Comparison of ENCODE assay signal across 8 cellular contexts in genomic region chr10:104329754-104330153, GRCh38. TPM values are rescaled to one million over a fixed set of nuclear protein-coding genes. Genes with fewer than 3 reads are reported as not detected.
A peak's percentile ranks its signal among the peaks of the same experiment; 100 is the strongest.
DNase-seq lines count a peak whose midpoint lies in the region; FAIRE-seq and TF ChIP-seq lines count a peak whose summit lies in the region.

No MANE protein-coding gene starts in this region.

- no peaks in the 10 kb centered on the region for H3K36me3 ChIP-seq in CD4-positive, alpha-beta memory T cell (ENCODE audit: insufficient read depth, low read length)
- H3K36me3 ChIP-seq in Peyer's patch: no peaks in the 10 kb centered on the region
- peaks cover 0 to 2% of the 10 kb centered on the region in 2 experiments for H3K36me3 ChIP-seq in endothelial cell of umbilical vein (ENCODE audit: control insufficient read depth in 2 of 2, extremely low read depth in 1 of 2, insufficient read depth in 2 of 2, low read length in 2 of 2)

- H3K4me1 ChIP-seq in CD4-positive, alpha-beta memory T cell (ENCODE audit: insufficient read depth, low read length): peaks cover 100% of the 10 kb centered on the region
- peaks cover 11 to 93% (median 26%) of the 10 kb centered on the region in 4 donors for H3K4me1 ChIP-seq in Peyer's patch
- H3K4me1 ChIP-seq in endothelial cell of umbilical vein (ENCODE audit: control insufficient read depth, extremely low read depth, insufficient read depth, low read length): peaks cover 88% of the 10 kb centered on the region

- no peak overlapping the region for H2AFZ ChIP-seq in endothelial cell of umbilical vein (ENCODE audit: low read depth, low read length)

- H4K20me1 ChIP-seq in endothelial cell of umbilical vein (replicated peaks; ENCODE audit: control insufficient read depth, extremely low read depth, insufficient read depth, low read length): no peaks in the 10 kb centered on the region

- BruUV-seq in endothelial cell of umbilical vein (replicated peaks; lab: Mats Ljungman, UMichigan) (TSS peak; percentile 33), Calu3 (replicated peaks; lab: Mats Ljungman, UMichigan) (no TSS peak)

- dilution Hi-C loops in endothelial cell of umbilical vein (cut with MboI; ENCODE audit: extremely low pct_ligation_motif_present, low sequenced_read_pairs): no loop called here

- peaks cover 88% of the 10 kb centered on the region for H3K79me2 ChIP-seq in endothelial cell of umbilical vein (ENCODE audit: control insufficient read depth, insufficient read depth, low read length)

- intact Hi-C loops in CD4-positive, alpha-beta memory T cell (cut with micrococcal nuclease): loop anchor here (1.0 to 10.0 kb wide), 4 partner anchors 9 to 415 kb away; partner anchors contain the start of genes ITPRIP and STN1
- intact Hi-C loops in endothelial cell of umbilical vein (cut with micrococcal nuclease): loop anchor here (2.0 to 10.0 kb wide), 3 partner anchors 13 to 425 kb away; no protein-coding TSS in a partner anchor
- intact Hi-C loops in Calu3 (cut with micrococcal nuclease; ENCODE audit: unreplicated experiment): no loop called here

- H3K9me3 ChIP-seq in CD4-positive, alpha-beta memory T cell (ENCODE audit: control insufficient read depth in 1 of 2, low read length in 2 of 2): no peaks in the 10 kb centered on the region
- H3K9me3 ChIP-seq in Peyer's patch (no peaks in the 10 kb centered on the region), endothelial cell of umbilical vein (replicated peaks; ENCODE audit: control insufficient read depth, insufficient read depth, low read length) (no peaks in the 10 kb centered on the region)

- peak overlapping the region in 7 of 8 donors; percentile 75 to 90 (median 80) for H3K4me3 Mint-ChIP-seq in CD4-positive, alpha-beta memory T cell
- H3K4me3 Mint-ChIP-seq in osteocyte (ENCODE audit: unreplicated experiment): no peak overlapping the region
- H3K4me3 Mint-ChIP-seq in Calu3 (ENCODE audit: low read depth, unreplicated experiment): no peak overlapping the region

- peak overlapping the region; percentile 71 for H3K4me2 ChIP-seq in endothelial cell of umbilical vein (ENCODE audit: insufficient read depth, low read length)

- no peaks in the 10 kb centered on the region for H3K27me3 ChIP-seq in CD4-positive, alpha-beta memory T cell (ENCODE audit: insufficient read depth, low read length)
- no peaks in the 10 kb centered on the region for H3K27me3 ChIP-seq in Peyer's patch
- no peaks in the 10 kb centered on the region for H3K27me3 ChIP-seq in endothelial cell of umbilical vein (ENCODE audit: control insufficient read depth in 2 of 2, insufficient read depth in 2 of 2, low read length in 2 of 2)

- POLR2A ChIA-PET in CD4-positive, alpha-beta memory T cell (lab: Charles Lee; ENCODE audit: partially characterized antibody): interaction anchor here (0.8 to 11.4 kb wide), 4 partner anchors 8 to 24 kb away, joined by 4 to 179 read pairs (median 24); partner anchors contain the start of genes CFAP58 and ITPRIP
- POLR2A ChIA-PET in endothelial cell of umbilical vein (lab: Charles Lee): interaction anchor here (0.8 to 1.5 kb wide), 2 partner anchors 8 to 10 kb away, joined by 3 to 10 read pairs; partner anchors contain the start of gene ITPRIP

- peak overlapping the region; percentile 89 to 98 (median 96) for H3K27ac Mint-ChIP-seq in CD4-positive, alpha-beta memory T cell
- H3K27ac Mint-ChIP-seq in osteocyte (ENCODE audit: unreplicated experiment) (peak overlapping the region; percentile 95), Calu3 (ENCODE audit: unreplicated experiment) (no peak overlapping the region)

- peak overlapping the region in 1 of 2 donors; percentile 11 for H3K4me3 ChIP-seq in CD4-positive, alpha-beta memory T cell (ENCODE audit: low read length in 2 of 2)
- H3K4me3 ChIP-seq in Peyer's patch (no peak overlapping the region), endothelial cell of umbilical vein (replicated peaks in 1 of 3; ENCODE audit: insufficient read depth in 1 of 3, low read depth in 1 of 3, low read length in 3 of 3) (no peak overlapping the region)

- no peak for FAIRE-seq in endothelial cell of umbilical vein (lab: Jason Lieb, UNC)

- CTCF ChIA-PET in CD4-positive, alpha-beta memory T cell (lab: Charles Lee; ENCODE audit: partially characterized antibody): interaction anchor here (0.8 to 5.4 kb wide), 6 partner anchors 9 to 55 kb away, joined by 3 to 38 read pairs (median 12); partner anchors contain the start of genes CFAP58 and ITPRIP
- CTCF ChIA-PET in endothelial cell of umbilical vein (lab: Charles Lee) (interaction anchor here (0.9 to 3.9 kb wide), 6 partner anchors 8 to 38 kb away, joined by 3 to 33 read pairs (median 5); partner anchors contain the start of gene CFAP58), Calu3 (lab: Charles Lee) (interaction anchor here (0.8 to 1.0 kb wide), 2 partner anchors 24 to 55 kb away, joined by 3 read pairs; no protein-coding TSS in a partner anchor)

- peak overlapping the region; percentile 89 for H3K9ac ChIP-seq in endothelial cell of umbilical vein (replicated peaks; ENCODE audit: extremely low read depth, insufficient read depth, low read length)

- TF ChIP-seq POLR2A in Peyer's patch (IDR thresholded peaks at IDR 0.05): no peak
- TF ChIP-seq POLR2A in endothelial cell of umbilical vein (IDR thresholded peaks at IDR 0.05; ENCODE audit: low read depth, low read length): no peak

- TF ChIP-seq CTCF in Peyer's patch (IDR thresholded peaks at IDR 0.05) (no peak), endothelial cell of umbilical vein (IDR thresholded peaks at IDR 0.05; ENCODE audit: extremely low read depth in 1 of 2, insufficient read depth in 1 of 2, low read depth in 1 of 2, low read length in 2 of 2) (no peak), osteocyte (IDR thresholded peaks at IDR 0.05) (no peak), Calu3 (IDR thresholded peaks at IDR 0.05; ENCODE audit: unreplicated experiment) (no peak)

- peaks cover 0 to 25% of the 10 kb centered on the region in 2 donors for H3K36me3 Mint-ChIP-seq in CD4-positive, alpha-beta memory T cell
- H3K36me3 Mint-ChIP-seq in osteocyte (ENCODE audit: unreplicated experiment) (peaks cover 5% of the 10 kb centered on the region), Calu3 (ENCODE audit: insufficient read depth, unreplicated experiment) (no peaks in the 10 kb centered on the region)

- H3K9me1 ChIP-seq in endothelial cell of umbilical vein (replicated peaks; ENCODE audit: control insufficient read depth, extremely low read depth, insufficient read depth, low read length): no peaks in the 10 kb centered on the region

- no peak for DNase-seq in CD4-positive, alpha-beta memory T cell
- DNase-seq in Peyer's patch (no peak), endothelial cell of umbilical vein (ENCODE audit: low read depth, low spot score) (no peak), osteocyte (ENCODE audit: extremely low spot score, unreplicated experiment) (no peak), OCI-M2 (lab: John Stamatoyannopoulos, UW; ENCODE audit: unreplicated experiment) (no peak), COR-L47 (lab: John Stamatoyannopoulos, UW) (no peak), Calu3 (no peak), DMS153 (lab: John Stamatoyannopoulos, UW) (no peak)

- H3K9me3 Mint-ChIP-seq in CD4-positive, alpha-beta memory T cell: peaks cover 0 to 5% (median 0%) of the 10 kb centered on the region in 8 donors
- H3K9me3 Mint-ChIP-seq in osteocyte (ENCODE audit: unreplicated experiment) (no peaks in the 10 kb centered on the region), Calu3 (ENCODE audit: low read depth, unreplicated experiment) (no peaks in the 10 kb centered on the region)

- peak overlapping the region; percentile 64 for H3K27ac ChIP-seq in CD4-positive, alpha-beta memory T cell (ENCODE audit: low read depth, low read length)
- H3K27ac ChIP-seq in Peyer's patch: peak overlapping the region; percentile 56 to 79 (median 72)
- peak overlapping the region; percentile 96 for H3K27ac ChIP-seq in endothelial cell of umbilical vein (ENCODE audit: insufficient read depth, low read depth, low read length)

- no peaks in the 10 kb centered on the region for H3K27me3 Mint-ChIP-seq in CD4-positive, alpha-beta memory T cell
- H3K27me3 Mint-ChIP-seq in osteocyte (ENCODE audit: unreplicated experiment) (no peaks in the 10 kb centered on the region), Calu3 (ENCODE audit: unreplicated experiment) (peaks cover 16% of the 10 kb centered on the region)

- H3K4me1 Mint-ChIP-seq in CD4-positive, alpha-beta memory T cell: peaks cover 66 to 100% (median 91%) of the 10 kb centered on the region in 4 donors
- H3K4me1 Mint-ChIP-seq in osteocyte (ENCODE audit: unreplicated experiment) (peaks cover 91% of the 10 kb centered on the region), Calu3 (ENCODE audit: low read depth, unreplicated experiment) (peaks cover 9% of the 10 kb centered on the region)

TF ChIP-seq in endothelial cell of umbilical vein, 7 proteins besides CTCF, POLR2A, EP300 and RAD21 (continues in another document):
- TF ChIP-seq MYC (IDR thresholded peaks at IDR 0.05; ENCODE audit: low read depth, low read length) (no peak), POLR2AphosphoS5 (IDR thresholded peaks at IDR 0.05; ENCODE audit: insufficient read depth, low read depth, low read length) (no peak)

RNA-seq across cellular contexts. Expression of gene ITPRIP, which starts 8.5 kb away (rescaled TPM):
- 10 to 100 TPM; 15.6 to 15.7 TPM for total RNA-seq in CD4-positive, alpha-beta memory T cell
- polyA plus RNA-seq in CD4-positive, alpha-beta memory T cell: 10 to 100 TPM; 10.3 to 12.8 TPM
- 1 to 10 TPM; 2.8 to 9.9 (median 7.7) TPM for total RNA-seq in Peyer's patch
- 31.4 and 33.3 TPM in 2 replicates for total RNA-seq in endothelial cell of umbilical vein
- polyA plus RNA-seq in endothelial cell of umbilical vein: 27.5 and 33.2 TPM in 2 replicates
- polyA plus RNA-seq in endothelial cell of umbilical vein (2011; cell fraction: cytosol; rRNA removed): 30.0 and 32.0 TPM in 2 replicates
- 46.1 and 47.6 TPM in 2 replicates for polyA plus RNA-seq in endothelial cell of umbilical vein (2011; cell fraction: nucleus; rRNA removed)
- 33.9 and 36.0 TPM in 2 replicates for polyA plus RNA-seq in endothelial cell of umbilical vein (2012)
- polyA minus RNA-seq in endothelial cell of umbilical vein: 41.3 and 46.5 TPM in 2 replicates
- polyA minus RNA-seq in endothelial cell of umbilical vein (2011; cell fraction: cytosol; rRNA and poly(A)+ RNA removed): 13.7 TPM
- polyA minus RNA-seq in endothelial cell of umbilical vein (2011; cell fraction: nucleus; rRNA and poly(A)+ RNA removed): 69.6 and 71.3 TPM in 2 replicates
- 15.5 and 17.5 TPM in 2 replicates for total RNA-seq in osteocyte
- total RNA-seq in Calu3 (2022): 1.5 and 1.7 TPM in 2 replicates

RNA-seq across cellular contexts. Expression of gene CFAP58, which starts 23.9 kb away (rescaled TPM):
- total RNA-seq in CD4-positive, alpha-beta memory T cell: not detected
- polyA plus RNA-seq in CD4-positive, alpha-beta memory T cell: not detected
- total RNA-seq in Peyer's patch: 1 to 10 TPM in 1 of 4 donors, not detected in 3; 2.5 TPM
- 0.29 and 0.35 TPM in 2 replicates for total RNA-seq in endothelial cell of umbilical vein
- polyA plus RNA-seq in endothelial cell of umbilical vein: 0.03 and 0.07 TPM in 2 replicates
- 0.10 and 0.17 TPM in 2 replicates for polyA plus RNA-seq in endothelial cell of umbilical vein (2011; cell fraction: cytosol; rRNA removed)
- polyA plus RNA-seq in endothelial cell of umbilical vein (2011; cell fraction: nucleus; rRNA removed): 1.0 and 1.5 TPM in 2 replicates
- 0.55 and 0.61 TPM in 2 replicates for polyA plus RNA-seq in endothelial cell of umbilical vein (2012)
- 0.07 TPM in 1 of 2 replicates, not detected in the other for polyA minus RNA-seq in endothelial cell of umbilical vein
- not detected for polyA minus RNA-seq in endothelial cell of umbilical vein (2011; cell fraction: cytosol; rRNA and poly(A)+ RNA removed)
- polyA minus RNA-seq in endothelial cell of umbilical vein (2011; cell fraction: nucleus; rRNA and poly(A)+ RNA removed): 0.34 and 0.72 TPM in 2 replicates
- total RNA-seq in osteocyte: 0.16 and 0.29 TPM in 2 replicates
- not detected in 2 replicates for total RNA-seq in Calu3 (2022)

Comparison
In these comparisons a context has a peak if more than half of its experiments do, and no peak if none do; other contexts are left out.
1. H3K4me3 Mint-ChIP-seq: peak in CD4-positive, alpha-beta memory T cell (7 of 8); none in osteocyte (single experiment) and Calu3 (single experiment).
2. Peak in every context shown above with its lines, with median percentiles within 50 percentile points of each other: H3K27ac ChIP-seq.